In the genomic region with DNA sequence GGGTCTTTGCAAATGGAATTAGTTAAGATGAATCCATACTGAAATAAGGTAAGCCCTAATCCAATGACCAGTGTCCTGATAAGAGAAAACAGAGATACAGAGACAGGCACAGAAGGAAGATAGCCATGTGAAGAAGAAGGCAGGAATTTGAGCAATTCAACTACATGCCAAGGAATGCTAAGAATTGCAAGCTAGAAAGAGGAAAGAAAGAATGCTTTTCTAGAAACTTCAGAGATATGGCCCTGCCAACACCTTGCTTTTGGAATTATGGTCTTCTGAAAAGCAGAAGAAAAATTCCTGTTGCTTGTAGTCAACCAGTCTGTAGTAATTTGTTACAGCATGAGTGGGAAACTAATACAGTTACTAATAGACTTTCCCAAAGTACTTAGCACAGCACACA, we compare ENCODE assay signal across 16 cellular contexts.
"Had no signal": no experiment of that assay in that cellular context is flagged by ENCODE, and none has a peak within 500 bp of the region (broad histone marks: within the 10 kb centered on the region; RNA-seq: fewer than 3 reads in every experiment).

No MANE protein-coding gene starts in this region.

- H3K4me3 ChIP-seq: gastroesophageal sphincter, heart right ventricle, left lung, pancreas, sigmoid colon, thoracic aorta had no signal

- DNase-seq: activated CD4-positive, alpha-beta T cell treated with anti-CD3 and anti-CD28 coated beads for 1 hour; activated CD8-positive, alpha-beta T cell treated with anti-CD3 and anti-CD28 coated beads for 36 hours; activated effector memory CD4-positive, alpha-beta T cell treated with Interleukin-2 at 50 U/mL for 16 hours; activated T-cell treated with anti-CD3 and anti-CD28 coated beads, Interleukin-2, amount 50 U/mL, for 4 hours; amniotic stem cell; effector memory CD4-positive, alpha-beta T cell; heart right ventricle; left lung; mammary epithelial cell; naive thymus-derived CD8-positive, alpha-beta T cell; pancreas; sigmoid colon; stimulated activated CD4-positive, alpha-beta T cell treated with anti-CD3 and anti-CD28 coated beads, Interleukin-12 subunit alpha, Interleukin-12 subunit beta, amount 100 ng/mL, for 4 hours; stimulated activated CD4-positive, alpha-beta T cell treated with anti-CD3 and anti-CD28 coated beads, Interleukin-2, amount 100 ng/mL, for 24 hours had no signal

- ATAC-seq: activated CD8-positive, alpha-beta T cell treated with anti-CD3 and anti-CD28 coated beads for 36 hours; activated T-cell treated with anti-CD3 and anti-CD28 coated beads, Interleukin-2, amount 50 U/mL, for 4 hours; gastroesophageal sphincter; heart right ventricle; left lung; naive thymus-derived CD8-positive, alpha-beta T cell; pancreas had no signal
